Comparison of ENCODE assay signal across 13 cellular contexts in genomic region chr11:665707-666281, GRCh38. TPM values are rescaled to one million over a fixed set of nuclear protein-coding genes. Genes with fewer than 3 reads are reported as not detected.
DNase-seq lines count a peak whose midpoint lies in the region; ATAC-seq and TF ChIP-seq lines count a peak whose summit lies in the region.
"Had no signal": no experiment of that assay in that cellular context is flagged by ENCODE, and none has a peak within 500 bp of the region (broad histone marks: within the 10 kb centered on the region; RNA-seq: fewer than 3 reads in every experiment).

No MANE protein-coding gene starts in this region.

- no peak for DNase-seq in CD4-positive, CD25-positive, alpha-beta regulatory T cell
- DNase-seq in adrenal gland (peak; percentile 40 to 84 (median 69)), heart left ventricle (no peak), sigmoid colon (peak; percentile 77), amniotic stem cell (lab: John Stamatoyannopoulos, UW) (no peak)
- DNase-seq in CD4-positive, alpha-beta T cell: no peak
- DNase-seq: KG1, NCI-H524 treated with DMSO at 0.1 percent for 48 hours, SW 1271 had no signal

- peak in 1 of 2 donors; percentile 37 for TF ChIP-seq POLR2A in adrenal gland (IDR thresholded peaks at IDR 0.05)
- TF ChIP-seq POLR2A in heart left ventricle (IDR thresholded peaks at IDR 0.05): no peak
- no peak for TF ChIP-seq POLR2A in sigmoid colon (IDR thresholded peaks at IDR 0.05)

- ATAC-seq in CD4-positive, CD25-positive, alpha-beta regulatory T cell (ENCODE audit: low read depth in 2 of 2): no peak
- ATAC-seq in heart left ventricle: peak; percentile 45 to 80 (median 68)
- ATAC-seq in HG02852 (IDR thresholded peaks at IDR 0.05; ENCODE audit: unreplicated experiment): no peak
- no peak for ATAC-seq in CD4-positive, alpha-beta T cell (ENCODE audit: poor library complexity)
- no peak for ATAC-seq in GM19035 (IDR thresholded peaks at IDR 0.05; ENCODE audit: unreplicated experiment)

- no peak for TF ChIP-seq CTCF in adrenal gland (IDR thresholded peaks at IDR 0.05)
- no peak for TF ChIP-seq CTCF in heart left ventricle (IDR thresholded peaks at IDR 0.05)
- no peak for TF ChIP-seq CTCF in sigmoid colon (IDR thresholded peaks at IDR 0.05)
- no peak for TF ChIP-seq CTCF in CD4-positive, alpha-beta T cell (IDR thresholded peaks at IDR 0.05)

- H3K27ac ChIP-seq in CD4-positive, CD25-positive, alpha-beta regulatory T cell (ENCODE audit: insufficient read depth, low read length, poor library complexity, severe bottlenecking): no peak overlapping the region
- peak overlapping the region in 4 of 5 donors; percentile 26 to 62 (median 28) for H3K27ac ChIP-seq in adrenal gland
- H3K27ac ChIP-seq in heart left ventricle: peak overlapping the region in 8 of 12 donors; percentile 2 to 54 (median 22)
- peak overlapping the region; percentile 28 to 69 (median 63) for H3K27ac ChIP-seq in sigmoid colon
- no peak overlapping the region for H3K27ac ChIP-seq in CD4-positive, alpha-beta T cell (ENCODE audit: low read depth, low read length)

- peak overlapping the region in 2 of 3 donors; percentile 76 to 83 for H3K27ac Mint-ChIP-seq in CD4-positive, CD25-positive, alpha-beta regulatory T cell
- H3K27ac Mint-ChIP-seq in CD4-positive, alpha-beta T cell: no peak overlapping the region

- no peaks in the 10 kb centered on the region for H3K27me3 ChIP-seq in CD4-positive, CD25-positive, alpha-beta regulatory T cell (ENCODE audit: control insufficient read depth, insufficient read depth, low read length)
- H3K27me3 ChIP-seq in adrenal gland (no peaks in the 10 kb centered on the region), heart left ventricle (no peaks in the 10 kb centered on the region), sigmoid colon (no peaks in the 10 kb centered on the region)
- H3K27me3 ChIP-seq in CD4-positive, alpha-beta T cell (ENCODE audit: control insufficient read depth, insufficient read depth, low read length): no peaks in the 10 kb centered on the region

- H3K9me3 Mint-ChIP-seq in CD4-positive, CD25-positive, alpha-beta regulatory T cell: no peaks in the 10 kb centered on the region
- no peaks in the 10 kb centered on the region for H3K9me3 Mint-ChIP-seq in CD4-positive, alpha-beta T cell
- H3K9me3 Mint-ChIP-seq: neural crest cell had no signal

- H3K27me3 Mint-ChIP-seq in CD4-positive, CD25-positive, alpha-beta regulatory T cell: no peaks in the 10 kb centered on the region
- no peaks in the 10 kb centered on the region for H3K27me3 Mint-ChIP-seq in CD4-positive, alpha-beta T cell

- peaks cover 11% of the 10 kb centered on the region for H3K36me3 Mint-ChIP-seq in CD4-positive, CD25-positive, alpha-beta regulatory T cell
- H3K36me3 Mint-ChIP-seq in CD4-positive, alpha-beta T cell (ENCODE audit: low read depth): peaks cover 22% of the 10 kb centered on the region

- intact Hi-C loops in adrenal gland (cut with DNase I) (no loop called here), heart left ventricle (cut with DNase I) (loop anchor here in 1 of 10 donors (10.0 kb wide), 1 partner anchor 59 kb away; no protein-coding TSS in a partner anchor), sigmoid colon (cut with DNase I) (no loop called here)
- intact Hi-C loops in CD4-positive, alpha-beta T cell (cut with DNase I, micrococcal nuclease): no loop called here

- H3K4me1 Mint-ChIP-seq in CD4-positive, CD25-positive, alpha-beta regulatory T cell: peaks cover 0 to 4% (median 0%) of the 10 kb centered on the region in 4 donors
- H3K4me1 Mint-ChIP-seq in CD4-positive, alpha-beta T cell (ENCODE audit: low read depth): no peaks in the 10 kb centered on the region

- H3K4me3 ChIP-seq in CD4-positive, CD25-positive, alpha-beta regulatory T cell (ENCODE audit: low read depth, low read length): no peak overlapping the region
- H3K4me3 ChIP-seq in adrenal gland (no peak overlapping the region), heart left ventricle (no peak overlapping the region), sigmoid colon (no peak overlapping the region)

- POLR2A ChIA-PET in CD4-positive, alpha-beta T cell (lab: Charles Lee): no interaction called here

- no peak for TF ChIP-seq EP300 in sigmoid colon (IDR thresholded peaks at IDR 0.05)

- 39 to 60% (median 49%) methylated on average over 8 to 11 of the region's 11 CpGs for WGBS in adrenal gland, 4 donors
- 70 to 78% (median 74%) methylated on average over 11 of the region's 11 CpGs for WGBS in heart left ventricle, 4 donors
- 76 to 79% methylated on average over 11 of the region's 11 CpGs for WGBS in sigmoid colon, 2 donors

- CTCF ChIA-PET in CD4-positive, alpha-beta T cell (lab: Charles Lee): no interaction called here

- H3K4me1 ChIP-seq in CD4-positive, CD25-positive, alpha-beta regulatory T cell (ENCODE audit: control insufficient read depth, insufficient read depth, low read length, poor library complexity, severe bottlenecking): no peaks in the 10 kb centered on the region
- peaks cover 7 to 14% of the 10 kb centered on the region in 2 donors for H3K4me1 ChIP-seq in adrenal gland (replicated peaks in 1 of 2)
- peaks cover 0 to 10% (median 2%) of the 10 kb centered on the region in 12 donors for H3K4me1 ChIP-seq in heart left ventricle
- H3K4me1 ChIP-seq in sigmoid colon: peaks cover 0 to 17% (median 10%) of the 10 kb centered on the region in 4 donors

- no peak overlapping the region for H3K4me3 Mint-ChIP-seq in CD4-positive, CD25-positive, alpha-beta regulatory T cell
- no peak overlapping the region for H3K4me3 Mint-ChIP-seq in CD4-positive, alpha-beta T cell
- H3K4me3 Mint-ChIP-seq: CD14-positive monocyte, neural crest cell had no signal

- H3K36me3 ChIP-seq in CD4-positive, CD25-positive, alpha-beta regulatory T cell (ENCODE audit: control insufficient read depth, insufficient read depth, low read length): peaks cover 13% of the 10 kb centered on the region
- peaks cover 0 to 7% of the 10 kb centered on the region in 2 donors for H3K36me3 ChIP-seq in adrenal gland (replicated peaks in 1 of 2)
- peaks cover 0 to 37% (median 10%) of the 10 kb centered on the region in 9 donors for H3K36me3 ChIP-seq in heart left ventricle
- H3K36me3 ChIP-seq in sigmoid colon: no peaks in the 10 kb centered on the region

- H3K9me3 ChIP-seq in CD4-positive, CD25-positive, alpha-beta regulatory T cell (ENCODE audit: control insufficient read depth in 2 of 2, low read length in 2 of 2): no peaks in the 10 kb centered on the region
- H3K9me3 ChIP-seq in adrenal gland (replicated peaks in 1 of 3): no peaks in the 10 kb centered on the region
- no peaks in the 10 kb centered on the region for H3K9me3 ChIP-seq in heart left ventricle
- H3K9me3 ChIP-seq in sigmoid colon: no peaks in the 10 kb centered on the region
- H3K9me3 ChIP-seq in CD4-positive, alpha-beta T cell (ENCODE audit: control insufficient read depth, low read length): no peaks in the 10 kb centered on the region

RNA-seq across cellular contexts. Expression of gene DRD4, which starts 28.7 kb away (rescaled TPM):
- total RNA-seq in CD4-positive, CD25-positive, alpha-beta regulatory T cell: not detected
- polyA plus RNA-seq in CD4-positive, CD25-positive, alpha-beta regulatory T cell: not detected
- 1 to 10 TPM in 1 of 8 donors, under 1 TPM in 5, not detected in 2; 0.28 to 1.1 (median 0.40) TPM for total RNA-seq in adrenal gland
- polyA plus RNA-seq in adrenal gland: 1 to 10 TPM in 2 of 3 donors, not detected in 1; 1.2 to 1.3 TPM
- total RNA-seq in heart left ventricle: 1 to 10 TPM in 1 of 9 donors, under 1 TPM in 5, not detected in 3; 0.20 to 1.0 (median 0.48) TPM
- under 1 TPM in 1 of 2 donors, not detected in 1; 0.07 TPM for polyA plus RNA-seq in heart left ventricle
- total RNA-seq in sigmoid colon: 1 to 10 TPM in 1 of 4 donors, under 1 TPM in 1, not detected in 2; 0.41 to 2.2 TPM
- polyA plus RNA-seq in sigmoid colon: under 1 TPM in 1 of 3 donors, not detected in 2; 0.28 TPM
- total RNA-seq in CD4-positive, alpha-beta T cell: under 1 TPM; 0.70 to 0.82 TPM
- polyA plus RNA-seq: CD14-positive monocyte had no signal

RNA-seq across cellular contexts. Expression of gene DEAF1, which starts 29.2 kb away (rescaled TPM):
- total RNA-seq in CD4-positive, CD25-positive, alpha-beta regulatory T cell: 84.1 TPM
- 10 to 100 TPM; 33.5 to 46.5 (median 37.4) TPM for polyA plus RNA-seq in CD4-positive, CD25-positive, alpha-beta regulatory T cell
- total RNA-seq in adrenal gland (10 to 100 TPM; 32.8 to 57.3 (median 53.7) TPM), heart left ventricle (10 to 100 TPM; 11.8 to 25.6 (median 15.1) TPM), sigmoid colon (10 to 100 TPM; 15.1 to 29.6 (median 22.2) TPM)
- polyA plus RNA-seq in adrenal gland (100 to 1,000 TPM in 1 of 3 donors, 10 to 100 TPM in 2; 20.6 to 131 (median 67.0) TPM), heart left ventricle (10 to 100 TPM; 14.3 to 17.8 TPM), sigmoid colon (10 to 100 TPM; 11.3 to 18.6 (median 14.4) TPM)
- 10 to 100 TPM; 68.4 to 79.6 TPM for total RNA-seq in CD4-positive, alpha-beta T cell

RNA-seq across cellular contexts. Expression of gene TMEM80, which starts 29.8 kb away (rescaled TPM):
- 26.3 TPM for total RNA-seq in CD4-positive, CD25-positive, alpha-beta regulatory T cell
- 10 to 100 TPM; 24.5 to 35.0 (median 27.0) TPM for polyA plus RNA-seq in CD4-positive, CD25-positive, alpha-beta regulatory T cell
- total RNA-seq in adrenal gland: 10 to 100 TPM; 11.1 to 85.3 (median 34.7) TPM
- 10 to 100 TPM; 14.8 to 33.8 (median 26.0) TPM for polyA plus RNA-seq in adrenal gland
- total RNA-seq in heart left ventricle: 10 to 100 TPM in 7 of 9 donors, 1 to 10 TPM in 2; 8.9 to 18.2 (median 15.0) TPM
- 10 to 100 TPM in 1 of 2 donors, 1 to 10 TPM in 1; 8.0 to 14.9 TPM for polyA plus RNA-seq in heart left ventricle
- total RNA-seq in sigmoid colon: 10 to 100 TPM; 20.9 to 41.5 (median 39.6) TPM
- 10 to 100 TPM in 2 of 3 donors, 1 to 10 TPM in 1; 7.9 to 27.6 (median 25.7) TPM for polyA plus RNA-seq in sigmoid colon
- 10 to 100 TPM; 21.0 to 22.0 TPM for total RNA-seq in CD4-positive, alpha-beta T cell

RNA-seq across cellular contexts. Expression of gene SCT, which starts 38.8 kb away (rescaled TPM):
- not detected for total RNA-seq in CD4-positive, CD25-positive, alpha-beta regulatory T cell
- not detected for polyA plus RNA-seq in CD4-positive, CD25-positive, alpha-beta regulatory T cell
- not detected for total RNA-seq in adrenal gland
- under 1 TPM in 1 of 3 donors, not detected in 2; 0.61 TPM for polyA plus RNA-seq in adrenal gland
- under 1 TPM in 1 of 9 donors, not detected in 8; 0.81 TPM for total RNA-seq in heart left ventricle
- not detected for polyA plus RNA-seq in heart left ventricle
- total RNA-seq in sigmoid colon: not detected
- 1 to 10 TPM in 1 of 3 donors, not detected in 2; 1.1 TPM for polyA plus RNA-seq in sigmoid colon
- not detected for total RNA-seq in CD4-positive, alpha-beta T cell
- total RNA-seq: neural crest cell had no signal
- polyA plus RNA-seq: CD14-positive monocyte had no signal

RNA-seq across cellular contexts. Expression of gene EPS8L2, which starts 40.2 kb away (rescaled TPM):
- total RNA-seq in CD4-positive, CD25-positive, alpha-beta regulatory T cell: 11.2 TPM
- 10 to 100 TPM; 17.4 to 19.4 (median 18.3) TPM for polyA plus RNA-seq in CD4-positive, CD25-positive, alpha-beta regulatory T cell
- 10 to 100 TPM; 13.8 to 57.7 (median 36.0) TPM for total RNA-seq in adrenal gland
- 10 to 100 TPM in 2 of 3 donors, 1 to 10 TPM in 1; 9.7 to 51.9 (median 25.6) TPM for polyA plus RNA-seq in adrenal gland
- total RNA-seq in heart left ventricle: 10 to 100 TPM in 1 of 9 donors, 1 to 10 TPM in 7, under 1 TPM in 1; 0.72 to 15.5 (median 1.5) TPM
- polyA plus RNA-seq in heart left ventricle: 1 to 10 TPM; 1.5 to 2.6 TPM
- 10 to 100 TPM in 2 of 4 donors, 1 to 10 TPM in 2; 5.4 to 15.6 (median 11.6) TPM for total RNA-seq in sigmoid colon
- 100 to 1,000 TPM; 153 to 168 (median 155) TPM for polyA plus RNA-seq in sigmoid colon
- total RNA-seq in CD4-positive, alpha-beta T cell: 1 to 10 TPM; 3.5 to 4.0 TPM
- polyA plus RNA-seq: CD14-positive monocyte had no signal

Comparison
In these comparisons a context has a peak if more than half of its experiments do, and no peak if none do; other contexts are left out.
1. ATAC-seq: peak in heart left ventricle (4 of 4); none in CD4-positive, CD25-positive, alpha-beta regulatory T cell (0 of 2), HG02852 (single experiment), CD4-positive, alpha-beta T cell (single experiment) and GM19035 (single experiment).
2. DNase-seq: peak in adrenal gland (7 of 7) and sigmoid colon (single experiment); none in CD4-positive, CD25-positive, alpha-beta regulatory T cell (0 of 3), heart left ventricle (0 of 5), amniotic stem cell (single experiment) and CD4-positive, alpha-beta T cell (0 of 10).
3. H3K27ac ChIP-seq: peak in adrenal gland (4 of 5), heart left ventricle (8 of 12) and sigmoid colon (4 of 4); none in CD4-positive, CD25-positive, alpha-beta regulatory T cell (single experiment) and CD4-positive, alpha-beta T cell (single experiment).